Comparison of ENCODE assay signal across 27 cellular contexts in genomic region chr10:110433740-110434139, GRCh38.
DNase-seq lines count a peak whose midpoint lies in the region; ATAC-seq, FAIRE-seq and TF ChIP-seq lines count a peak whose summit lies in the region.
"Had no signal": no experiment of that assay in that cellular context is flagged by ENCODE, and none has a peak within 500 bp of the region (broad histone marks: within the 10 kb centered on the region; RNA-seq: fewer than 3 reads in every experiment).

No MANE protein-coding gene starts in this region.

- no peaks in the 10 kb centered on the region for H3K4me1 ChIP-seq in pancreas
- H3K4me1 ChIP-seq in MM.1S (ENCODE audit: low read length): peaks cover 13% of the 10 kb centered on the region
- H3K4me1 ChIP-seq: psoas muscle had no signal

- H3K9ac ChIP-seq in MM.1S (ENCODE audit: low read length): no peak overlapping the region
- H3K9ac ChIP-seq: SK-N-SH had no signal

- H3K4me3 Mint-ChIP-seq in activated CD8-positive, alpha-beta memory T cell treated with anti-CD3 and anti-CD28 coated beads, Interleukin-2, amount 10 ng/mL, durations not matched to agents 7 days and 5 days: no peak overlapping the region
- H3K4me3 Mint-ChIP-seq in WTC11: no peak overlapping the region
- H3K4me3 Mint-ChIP-seq: activated CD8-positive, alpha-beta T cell treated with anti-CD3 and anti-CD28 coated beads for 36 hours; H9; T-helper 17 cell had no signal

- H4K20me1 ChIP-seq in MM.1S (ENCODE audit: insufficient read depth, low read length): no peaks in the 10 kb centered on the region

- FAIRE-seq in pancreas (lab: Jason Lieb, UNC): no peak
- FAIRE-seq: frontal cortex had no signal

- H3K27ac ChIP-seq in C4-2B: peak overlapping the region; percentile 89
- no peak overlapping the region for H3K27ac ChIP-seq in pancreas
- no peak overlapping the region for H3K27ac ChIP-seq in MM.1S (ENCODE audit: low read length)
- H3K27ac ChIP-seq: cardiac muscle cell, psoas muscle, RWPE1 had no signal

- no peaks in the 10 kb centered on the region for H3K79me2 ChIP-seq in MM.1S (ENCODE audit: low read length)

- TF ChIP-seq CTCF in C4-2B (conservative IDR thresholded peaks at IDR 0.05) (no peak), WTC11 (IDR thresholded peaks at IDR 0.05) (no peak), pancreas (IDR thresholded peaks at IDR 0.05) (no peak), MM.1S (IDR thresholded peaks at IDR 0.05; ENCODE audit: low read length) (no peak)

- H3K9me3 ChIP-seq in pancreas (no peaks in the 10 kb centered on the region), MM.1S (replicated peaks; ENCODE audit: insufficient read depth, low read length) (no peaks in the 10 kb centered on the region)
- H3K9me3 ChIP-seq: esophagus squamous epithelium, psoas muscle, SK-N-SH had no signal

- H3K4me1 Mint-ChIP-seq in activated CD8-positive, alpha-beta memory T cell treated with anti-CD3 and anti-CD28 coated beads, Interleukin-2, amount 10 ng/mL, durations not matched to agents 7 days and 5 days: peaks cover 45% of the 10 kb centered on the region
- peaks cover 10% of the 10 kb centered on the region for H3K4me1 Mint-ChIP-seq in WTC11

- WGBS in pancreas, 2 donors: 76 to 79% methylated on average over 9 of the region's 9 CpGs

- H3K27me3 ChIP-seq in pancreas (no peaks in the 10 kb centered on the region), MM.1S (replicated peaks; ENCODE audit: insufficient read depth, low read length) (no peaks in the 10 kb centered on the region)
- H3K27me3 ChIP-seq: cardiac muscle cell, esophagus squamous epithelium had no signal

- no peak overlapping the region for H3K27ac Mint-ChIP-seq in activated CD8-positive, alpha-beta memory T cell treated with anti-CD3 and anti-CD28 coated beads, Interleukin-2, amount 10 ng/mL, durations not matched to agents 7 days and 5 days
- H3K27ac Mint-ChIP-seq in WTC11: no peak overlapping the region
- H3K27ac Mint-ChIP-seq: activated CD8-positive, alpha-beta T cell treated with anti-CD3 and anti-CD28 coated beads for 36 hours; activated naive CD4-positive, alpha-beta T cell treated with anti-CD3 and anti-CD28 coated beads, Interleukin-2, amount 50 U/mL, for 72 hours; H9; immature natural killer cell; T-helper 17 cell had no signal

- H2AFZ ChIP-seq in MM.1S (ENCODE audit: low read length): no peak overlapping the region

- no peak for ATAC-seq in activated CD8-positive, alpha-beta memory T cell treated with anti-CD3 and anti-CD28 coated beads, Interleukin-2, amount 10 ng/mL, durations not matched to agents 7 days and 5 days
- ATAC-seq in WTC11 (no peak), pancreas (peak in 3 of 4 donors; percentile 42 to 48 (median 48))
- ATAC-seq: activated CD8-positive, alpha-beta T cell treated with anti-CD3 and anti-CD28 coated beads for 36 hours; activated naive CD4-positive, alpha-beta T cell treated with anti-CD3 and anti-CD28 coated beads, Interleukin-2, amount 50 U/mL, for 72 hours; psoas muscle; T-helper 17 cell had no signal

- H3K9me3 Mint-ChIP-seq in activated CD8-positive, alpha-beta memory T cell treated with anti-CD3 and anti-CD28 coated beads, Interleukin-2, amount 10 ng/mL, durations not matched to agents 7 days and 5 days (ENCODE audit: low read depth): no peaks in the 10 kb centered on the region
- peaks cover 9% of the 10 kb centered on the region for H3K9me3 Mint-ChIP-seq in WTC11
- H3K9me3 Mint-ChIP-seq: activated naive CD4-positive, alpha-beta T cell treated with anti-CD3 and anti-CD28 coated beads, Interleukin-2, amount 50 U/mL, for 72 hours; H9 had no signal

- H3K36me3 ChIP-seq in pancreas: no peaks in the 10 kb centered on the region
- H3K36me3 ChIP-seq in MM.1S (replicated peaks; ENCODE audit: insufficient read depth, low read length): no peaks in the 10 kb centered on the region
- H3K36me3 ChIP-seq: cardiac muscle cell, esophagus squamous epithelium had no signal

- CTCF ChIA-PET in activated CD8-positive, alpha-beta memory T cell treated with anti-CD3 and anti-CD28 coated beads, Interleukin-2, amount 10 ng/mL, durations not matched to agents 7 days and 5 days (lab: Charles Lee): no interaction called here
- CTCF ChIA-PET in WTC11 (lab: Charles Lee): no interaction called here

- peaks cover 2% of the 10 kb centered on the region for H3K36me3 Mint-ChIP-seq in activated CD8-positive, alpha-beta memory T cell treated with anti-CD3 and anti-CD28 coated beads, Interleukin-2, amount 10 ng/mL, durations not matched to agents 7 days and 5 days
- no peaks in the 10 kb centered on the region for H3K36me3 Mint-ChIP-seq in WTC11
- H3K36me3 Mint-ChIP-seq: immature natural killer cell had no signal

- POLR2A ChIA-PET in WTC11 (lab: Charles Lee): no interaction called here

- no peaks in the 10 kb centered on the region for H3K27me3 Mint-ChIP-seq in activated CD8-positive, alpha-beta memory T cell treated with anti-CD3 and anti-CD28 coated beads, Interleukin-2, amount 10 ng/mL, durations not matched to agents 7 days and 5 days
- H3K27me3 Mint-ChIP-seq in WTC11 (ENCODE audit: low read depth): no peaks in the 10 kb centered on the region; the same call in 1 of the 2 replicates
- H3K27me3 Mint-ChIP-seq: activated CD8-positive, alpha-beta T cell treated with anti-CD3 and anti-CD28 coated beads for 36 hours; T-helper 17 cell had no signal

- DNase-seq in activated CD8-positive, alpha-beta memory T cell treated with anti-CD3 and anti-CD28 coated beads, Interleukin-2, amount 50 U/mL, for 48 hours: peak; percentile 46
- DNase-seq in activated CD8-positive, alpha-beta memory T cell treated with anti-CD3 and anti-CD28 coated beads, Interleukin-2, amount 10 ng/mL, durations not matched to agents 7 days and 5 days: no peak
- DNase-seq in WTC11 (ENCODE audit: low spot score) (peak; percentile 5), pancreas (peak in 1 of 6 donors; percentile 50), inferior parietal cortex (ENCODE audit: extremely low spot score) (no peak), NCI-H1105 treated with DMSO at 0.1 percent for 48 hours (lab: John Stamatoyannopoulos, UW) (no peak), MM.1S (no peak)
- DNase-seq: activated CD8-positive, alpha-beta T cell treated with anti-CD3 and anti-CD28 coated beads for 36 hours; activated T-cell treated with anti-CD3 and anti-CD28 coated beads, Interleukin-2, amount 50 U/mL, for 48 hours; anterior cingulate cortex; Calu3; esophagus squamous epithelium; H9; hippocampal formation; immature natural killer cell; NCI-H1105; NCI-H2029; NCI-H526 treated with DMSO at 0.1 percent for 48 hours; SK-N-SH; stimulated activated CD4-positive, alpha-beta T cell treated with anti-CD3 and anti-CD28 coated beads, Interleukin-1b, Interleukin-23, amount 100 ng/mL, for 48 hours; T-helper 17 cell had no signal

- no peak overlapping the region for H3K4me3 ChIP-seq in pancreas
- no peak overlapping the region for H3K4me3 ChIP-seq in MM.1S (ENCODE audit: low read length)
- H3K4me3 ChIP-seq: cardiac muscle cell, esophagus squamous epithelium, psoas muscle had no signal

- no peaks in the 10 kb centered on the region for H3F3A ChIP-seq in MM.1S (ENCODE audit: insufficient read depth, low read length)

- intact Hi-C loops in pancreas (cut with DNase I): no loop called here

- no peak overlapping the region for H3K4me2 ChIP-seq in MM.1S (ENCODE audit: low read depth, low read length)
- H3K4me2 ChIP-seq: SK-N-SH had no signal

- no peaks in the 10 kb centered on the region for H3K9me2 ChIP-seq in MM.1S (replicated peaks; ENCODE audit: insufficient read depth, low read length)
- H3K9me2 ChIP-seq: SK-N-SH had no signal

TF ChIP-seq in WTC11, 78 proteins besides CTCF, POLR2A, EP300 and RAD21 (continues in another document):
- TF ChIP-seq HMGXB4 (CRISPR knock-in tag; IDR thresholded peaks at IDR 0.05) (no peak), FOXP1 (CRISPR knock-in tag; IDR thresholded peaks at IDR 0.05; ENCODE audit: borderline replicate concordance) (no peak), ZNF317 (CRISPR knock-in tag; IDR thresholded peaks at IDR 0.05; ENCODE audit: borderline replicate concordance, low read depth) (no peak), NFE2L1 (CRISPR knock-in tag; IDR thresholded peaks at IDR 0.05) (no peak), NR1H2 (CRISPR knock-in tag; IDR thresholded peaks at IDR 0.05) (no peak), ATF6 (CRISPR knock-in tag; IDR thresholded peaks at IDR 0.05) (no peak), E2F1 (CRISPR knock-in tag; IDR thresholded peaks at IDR 0.05) (no peak)

Comparison
In these comparisons a context has a peak if more than half of its experiments do, and no peak if none do; other contexts are left out.
1. DNase-seq: peak in activated CD8-positive, alpha-beta memory T cell treated with anti-CD3 and anti-CD28 coated beads, Interleukin-2, amount 50 U/mL, for 48 hours (single experiment) and WTC11 (single experiment); none in activated CD8-positive, alpha-beta memory T cell treated with anti-CD3 and anti-CD28 coated beads, Interleukin-2, amount 10 ng/mL, durations not matched to agents 7 days and 5 days (single experiment), inferior parietal cortex (single experiment), NCI-H1105 treated with DMSO at 0.1 percent for 48 hours (single experiment) and MM.1S (single experiment).
2. ATAC-seq: peak in pancreas (3 of 4); none in activated CD8-positive, alpha-beta memory T cell treated with anti-CD3 and anti-CD28 coated beads, Interleukin-2, amount 10 ng/mL, durations not matched to agents 7 days and 5 days (single experiment) and WTC11 (single experiment).